8 cellular contexts compared by ENCODE assay signal in the genomic region with DNA sequence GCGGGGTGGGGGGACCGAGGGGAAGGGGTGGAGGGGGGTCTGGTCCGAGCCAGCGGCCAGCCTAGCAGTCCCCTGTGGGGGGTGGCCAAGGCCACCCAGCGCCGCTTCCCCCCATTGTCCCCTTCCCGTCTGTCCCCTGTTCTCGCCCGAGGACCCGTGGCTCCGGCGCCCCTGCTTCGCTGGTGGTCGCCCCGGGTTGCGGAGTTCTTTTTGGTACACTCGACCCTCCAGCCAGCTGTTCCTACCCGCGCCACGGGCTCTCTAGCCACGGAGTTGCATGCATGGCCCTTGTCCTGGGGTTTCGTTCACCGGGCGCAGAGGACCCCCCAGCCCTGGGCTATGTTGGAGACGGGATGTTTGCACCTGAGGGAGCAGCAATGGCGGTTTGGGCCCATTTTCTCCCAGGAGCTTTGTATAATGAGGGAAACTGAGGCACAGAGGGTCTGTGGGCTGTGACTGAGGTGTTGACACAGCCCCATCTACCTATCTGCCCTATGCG. TPM values are rescaled to one million over a fixed set of nuclear protein-coding genes. Genes with fewer than 3 reads are reported as not detected.
DNase-seq lines count a peak whose midpoint lies in the region; ATAC-seq and TF ChIP-seq lines count a peak whose summit lies in the region.

No MANE protein-coding gene starts in this region.

- no peaks in the 10 kb centered on the region for H3K27me3 Mint-ChIP-seq in CD8-positive, alpha-beta T cell (ENCODE audit: low read depth)
- H3K27me3 Mint-ChIP-seq in activated naive CD8-positive, alpha-beta T cell treated with anti-CD3 and anti-CD28 coated beads, Interleukin-2, amount 10 ng/mL, durations not matched to agents 7 days and 5 days = no peaks in the 10 kb centered on the region

- intact Hi-C loops in CD8-positive, alpha-beta T cell (cut with DNase I, micrococcal nuclease) = loop anchor here (1.0 to 10.0 kb wide), 9 partner anchors 55 to 1334 kb away; a partner anchor contains a TSS

- peak overlapping the region; percentile 82 for H3K9ac ChIP-seq in HUES6 (ENCODE audit: low read length)

- peak overlapping the region; percentile 84 for H3K4me3 Mint-ChIP-seq in CD8-positive, alpha-beta T cell
- H3K4me3 Mint-ChIP-seq in activated naive CD8-positive, alpha-beta T cell treated with anti-CD3 and anti-CD28 coated beads, Interleukin-2, amount 10 ng/mL, durations not matched to agents 7 days and 5 days = peak overlapping the region; percentile 93

- POLR2A ChIA-PET in CD8-positive, alpha-beta T cell (lab: Charles Lee) = interaction anchor here (0.7 to 3.7 kb wide), 4 partner anchors 54 to 95 kb away, joined by 3 to 22 read pairs (median 8); a partner anchor contains a TSS
- POLR2A ChIA-PET in activated naive CD8-positive, alpha-beta T cell treated with anti-CD3 and anti-CD28 coated beads, Interleukin-2, amount 10 ng/mL, durations not matched to agents 7 days and 5 days (lab: Charles Lee) = interaction anchor here (1.1 to 2.4 kb wide), 4 partner anchors 15 to 100 kb away, joined by 4 to 8 read pairs (median 6); a partner anchor contains a TSS

- H3K4me1 Mint-ChIP-seq in CD8-positive, alpha-beta T cell (ENCODE audit: low read depth) = peaks cover 44% of the 10 kb centered on the region
- peaks cover 36% of the 10 kb centered on the region for H3K4me1 Mint-ChIP-seq in activated naive CD8-positive, alpha-beta T cell treated with anti-CD3 and anti-CD28 coated beads, Interleukin-2, amount 10 ng/mL, durations not matched to agents 7 days and 5 days

- H3K4me3 ChIP-seq in CD8-positive, alpha-beta T cell (ENCODE audit: low read depth, low read length) = peak overlapping the region; percentile 49
- H3K4me3 ChIP-seq in HUES6 (ENCODE audit: low read depth, low read length) = peak overlapping the region; percentile 99
- H3K4me3 ChIP-seq in iPS-11a (ENCODE audit: low read depth, low read length) = peak overlapping the region; percentile 74
- H3K4me3 ChIP-seq in skin epidermis = peak overlapping the region; percentile 73 to 96 (median 94)

- H3K27ac Mint-ChIP-seq in CD8-positive, alpha-beta T cell = peak overlapping the region; percentile 90
- H3K27ac Mint-ChIP-seq in activated naive CD8-positive, alpha-beta T cell treated with anti-CD3 and anti-CD28 coated beads, Interleukin-2, amount 10 ng/mL, durations not matched to agents 7 days and 5 days = peak overlapping the region; percentile 89

- peaks cover 28% of the 10 kb centered on the region for H3K4me1 ChIP-seq in CD8-positive, alpha-beta T cell (ENCODE audit: insufficient read depth, low read length)
- peaks cover 6% of the 10 kb centered on the region; the same call in 1 of the 2 replicates for H3K4me1 ChIP-seq in HUES6 (ENCODE audit: control insufficient read depth, insufficient read depth, low read length)

- TF ChIP-seq CTCF in CD8-positive, alpha-beta T cell (IDR thresholded peaks at IDR 0.05) = no peak

- peaks cover 45% of the 10 kb centered on the region for H3K36me3 Mint-ChIP-seq in CD8-positive, alpha-beta T cell
- H3K36me3 Mint-ChIP-seq in activated naive CD8-positive, alpha-beta T cell treated with anti-CD3 and anti-CD28 coated beads, Interleukin-2, amount 10 ng/mL, durations not matched to agents 7 days and 5 days = peaks cover 17% of the 10 kb centered on the region

- DNase-seq in CD8-positive, alpha-beta T cell = peak in 1 of 7 experiments; percentile 56
- peak; percentile 58 for DNase-seq in activated naive CD8-positive, alpha-beta T cell treated with anti-CD3 and anti-CD28 coated beads, Interleukin-2, amount 10 ng/mL, durations not matched to agents 7 days and 5 days
- no peak for DNase-seq in glomerular visceral epithelial cell (ENCODE audit: extremely low spot score)

- ATAC-seq in CD8-positive, alpha-beta T cell = no peak
- peak; percentile 3 for ATAC-seq in activated naive CD8-positive, alpha-beta T cell treated with anti-CD3 and anti-CD28 coated beads, Interleukin-2, amount 10 ng/mL, durations not matched to agents 7 days and 5 days (ENCODE audit: low read depth)
- ATAC-seq in HG03442 (IDR thresholded peaks at IDR 0.05; ENCODE audit: unreplicated experiment) (no peak), GM18873 (IDR thresholded peaks at IDR 0.05; ENCODE audit: low FRiP score, unreplicated experiment) (no peak)

- H3K36me3 ChIP-seq in CD8-positive, alpha-beta T cell (ENCODE audit: insufficient read depth, low read length) = peaks cover 16% of the 10 kb centered on the region
- peaks cover 22% of the 10 kb centered on the region for H3K36me3 ChIP-seq in HUES6 (ENCODE audit: control insufficient read depth, insufficient read depth, low read length)

- H3K27ac ChIP-seq in CD8-positive, alpha-beta T cell (ENCODE audit: low read depth, low read length) = peak overlapping the region; percentile 13
- H3K27ac ChIP-seq in HUES6 (ENCODE audit: low read depth, low read length) (peak overlapping the region; percentile 86; the same call in 1 of the 2 replicates), skin epidermis (peak overlapping the region; percentile 89 to 99 (median 95))

- no peaks in the 10 kb centered on the region for H3K9me3 ChIP-seq in CD8-positive, alpha-beta T cell (ENCODE audit: low read length)
- no peaks in the 10 kb centered on the region for H3K9me3 ChIP-seq in HUES6 (ENCODE audit: control insufficient read depth, insufficient read depth, low read depth, low read length)

- no peaks in the 10 kb centered on the region for H3K27me3 ChIP-seq in CD8-positive, alpha-beta T cell (ENCODE audit: insufficient read depth, low read length)
- no peaks in the 10 kb centered on the region for H3K27me3 ChIP-seq in HUES6 (ENCODE audit: control insufficient read depth, insufficient read depth, low read length)

- H3K9me3 Mint-ChIP-seq in CD8-positive, alpha-beta T cell = no peaks in the 10 kb centered on the region
- H3K9me3 Mint-ChIP-seq in activated naive CD8-positive, alpha-beta T cell treated with anti-CD3 and anti-CD28 coated beads, Interleukin-2, amount 10 ng/mL, durations not matched to agents 7 days and 5 days = no peaks in the 10 kb centered on the region

- CTCF ChIA-PET in CD8-positive, alpha-beta T cell (lab: Charles Lee) = interaction anchor here (7.5 kb wide), 1 partner anchor 53 kb away, joined by 61 read pairs; a partner anchor contains a TSS

RNA-seq across cellular contexts. Expression of a gene that starts 0.5 kb away (rescaled TPM):
- 10 to 100 TPM; 10.8 to 11.7 TPM for total RNA-seq in CD8-positive, alpha-beta T cell
- 10 to 100 TPM; 22.6 to 26.0 TPM for total RNA-seq in activated naive CD8-positive, alpha-beta T cell treated with anti-CD3 and anti-CD28 coated beads, Interleukin-2, amount 10 ng/mL, durations not matched to agents 7 days and 5 days

RNA-seq across cellular contexts. Expression of a gene that starts 1.1 kb away (rescaled TPM):
- 100 to 1,000 TPM; 208 to 218 TPM for total RNA-seq in CD8-positive, alpha-beta T cell
- 100 to 1,000 TPM; 191 to 195 TPM for total RNA-seq in activated naive CD8-positive, alpha-beta T cell treated with anti-CD3 and anti-CD28 coated beads, Interleukin-2, amount 10 ng/mL, durations not matched to agents 7 days and 5 days

RNA-seq across cellular contexts. Expression of a gene that starts 33.8 kb away (rescaled TPM):
- 1 to 10 TPM; 9.4 to 9.8 TPM for total RNA-seq in CD8-positive, alpha-beta T cell
- 1 to 10 TPM; 6.2 to 6.4 TPM for total RNA-seq in activated naive CD8-positive, alpha-beta T cell treated with anti-CD3 and anti-CD28 coated beads, Interleukin-2, amount 10 ng/mL, durations not matched to agents 7 days and 5 days

RNA-seq across cellular contexts. Expression of a gene that starts 54.4 kb away (rescaled TPM):
- total RNA-seq in CD8-positive, alpha-beta T cell = 100 to 1,000 TPM; 133 to 134 TPM
- 10 to 100 TPM; 34.9 to 35.0 TPM for total RNA-seq in activated naive CD8-positive, alpha-beta T cell treated with anti-CD3 and anti-CD28 coated beads, Interleukin-2, amount 10 ng/mL, durations not matched to agents 7 days and 5 days

RNA-seq across cellular contexts. Expression of a gene that starts 58.2 kb away (rescaled TPM):
- 1 to 10 TPM in 1 of 2 experiments, under 1 TPM in 1; 0.76 to 1.3 TPM for total RNA-seq in CD8-positive, alpha-beta T cell
- 1 to 10 TPM; 8.0 to 8.5 TPM for total RNA-seq in activated naive CD8-positive, alpha-beta T cell treated with anti-CD3 and anti-CD28 coated beads, Interleukin-2, amount 10 ng/mL, durations not matched to agents 7 days and 5 days

Comparison
In these comparisons a context has a peak if more than half of its experiments do, and no peak if none do; other contexts are left out.
1. H3K27ac ChIP-seq: peak in every context shown above with its lines; median percentile 95 in skin epidermis; 86 in HUES6; 13 in CD8-positive, alpha-beta T cell.
2. H3K4me3 ChIP-seq: peak in every context shown above with its lines; median percentile 99 in HUES6; 94 in skin epidermis; 74 in iPS-11a; 49 in CD8-positive, alpha-beta T cell.